In the genomic region with DNA sequence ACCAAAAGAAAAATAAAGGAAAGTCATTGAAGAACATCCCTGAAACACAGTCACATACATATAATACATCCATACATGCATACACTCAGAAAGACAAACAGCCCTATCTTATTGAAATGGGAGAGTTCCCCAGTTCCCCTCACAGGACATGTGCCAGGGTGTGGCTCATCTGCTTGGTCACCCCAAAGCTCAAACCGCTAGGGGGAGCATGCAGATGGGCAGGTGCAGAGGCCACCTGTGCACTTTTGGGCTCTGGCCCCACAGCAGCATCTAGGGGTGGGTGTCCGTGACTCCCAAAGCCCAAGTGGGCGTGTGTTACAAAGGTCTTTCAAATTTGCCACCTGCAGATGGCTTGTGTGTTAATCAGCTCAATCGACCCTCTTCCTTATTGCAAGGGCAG, we compare ENCODE assay signal across 10 cellular contexts.
DNase-seq lines count a peak whose midpoint lies in the region; ATAC-seq and TF ChIP-seq lines count a peak whose summit lies in the region.
"Had no signal": no experiment of that assay in that cellular context is flagged by ENCODE, and none has a peak within 500 bp of the region (broad histone marks: within the 10 kb centered on the region; RNA-seq: fewer than 3 reads in every experiment).

No MANE protein-coding gene starts in this region.

- H3K27me3 ChIP-seq in smooth muscle cell (ENCODE audit: low read depth): no peaks in the 10 kb centered on the region
- H3K27me3 ChIP-seq: neutrophil had no signal

- H3K79me2 ChIP-seq in smooth muscle cell (ENCODE audit: low read depth): no peaks in the 10 kb centered on the region

- H3K4me3 ChIP-seq in smooth muscle cell: no peak overlapping the region

- H3K27ac Mint-ChIP-seq in activated naive CD8-positive, alpha-beta T cell treated with anti-CD3 and anti-CD28 coated beads, Interleukin-2, amount 50 U/mL, for 24 hours: no peak overlapping the region

- no peak overlapping the region for H3K4me2 ChIP-seq in smooth muscle cell

- ATAC-seq in GM18508 (IDR thresholded peaks at IDR 0.05; ENCODE audit: insufficient read depth, unreplicated experiment): peak; percentile 51
- peak; percentile 50 for ATAC-seq in HG03442 (IDR thresholded peaks at IDR 0.05; ENCODE audit: unreplicated experiment)
- ATAC-seq in activated naive CD8-positive, alpha-beta T cell treated with anti-CD3 and anti-CD28 coated beads, Interleukin-2, amount 50 U/mL, for 24 hours: no peak
- ATAC-seq in GM21529 (IDR thresholded peaks at IDR 0.05; ENCODE audit: unreplicated experiment): no peak

- peaks cover 4% of the 10 kb centered on the region for H3K4me1 Mint-ChIP-seq in activated naive CD8-positive, alpha-beta T cell treated with anti-CD3 and anti-CD28 coated beads, Interleukin-2, amount 50 U/mL, for 24 hours

- no peaks in the 10 kb centered on the region for H3K36me3 ChIP-seq in smooth muscle cell (ENCODE audit: low read depth)
- H3K36me3 ChIP-seq: neutrophil had no signal

- peak; percentile 28 for DNase-seq in activated naive CD8-positive, alpha-beta T cell treated with anti-CD3 and anti-CD28 coated beads, Interleukin-2, amount 50 U/mL, for 24 hours
- DNase-seq in smooth muscle cell (lab: John Stamatoyannopoulos, UW; ENCODE audit: unreplicated experiment) (no peak), NCI-H1048 (lab: John Stamatoyannopoulos, UW) (no peak), NCI-H1417 (lab: John Stamatoyannopoulos, UW) (no peak), globus pallidus (ENCODE audit: low spot score) (no peak)

- no peaks in the 10 kb centered on the region for H3K27me3 Mint-ChIP-seq in activated naive CD8-positive, alpha-beta T cell treated with anti-CD3 and anti-CD28 coated beads, Interleukin-2, amount 50 U/mL, for 24 hours
- H3K27me3 Mint-ChIP-seq: brain had no signal

- H3K4me1 ChIP-seq in smooth muscle cell (ENCODE audit: low read depth): no peaks in the 10 kb centered on the region

- H3K36me3 Mint-ChIP-seq in activated naive CD8-positive, alpha-beta T cell treated with anti-CD3 and anti-CD28 coated beads, Interleukin-2, amount 50 U/mL, for 24 hours (ENCODE audit: low read depth): no peaks in the 10 kb centered on the region
- H3K36me3 Mint-ChIP-seq: brain had no signal

- H3F3A ChIP-seq in smooth muscle cell (ENCODE audit: low read depth): no peaks in the 10 kb centered on the region

- no peak overlapping the region for H2AFZ ChIP-seq in smooth muscle cell (ENCODE audit: low read depth)

- H4K20me1 ChIP-seq in smooth muscle cell (ENCODE audit: low read depth): no peaks in the 10 kb centered on the region

- no peaks in the 10 kb centered on the region for H3K9me3 Mint-ChIP-seq in activated naive CD8-positive, alpha-beta T cell treated with anti-CD3 and anti-CD28 coated beads, Interleukin-2, amount 50 U/mL, for 24 hours

- H3K4me3 Mint-ChIP-seq in activated naive CD8-positive, alpha-beta T cell treated with anti-CD3 and anti-CD28 coated beads, Interleukin-2, amount 50 U/mL, for 24 hours: no peak overlapping the region
- H3K4me3 Mint-ChIP-seq: brain had no signal

- 41% methylated on average over 4 of the region's 4 CpGs for WGBS in smooth muscle cell (ENCODE audit: low lambda C conversion rate)

- H3K9ac ChIP-seq in smooth muscle cell (ENCODE audit: low read depth): no peak overlapping the region

- peak; percentile 15 for TF ChIP-seq CTCF in smooth muscle cell (IDR thresholded peaks at IDR 0.05; ENCODE audit: borderline replicate concordance, insufficient read depth, poor library complexity, severe bottlenecking)

- no peak overlapping the region for H3K27ac ChIP-seq in smooth muscle cell (ENCODE audit: low read depth)
- H3K27ac ChIP-seq: neutrophil had no signal

- H3K9me3 ChIP-seq in smooth muscle cell (replicated peaks; ENCODE audit: low read depth): no peaks in the 10 kb centered on the region
- H3K9me3 ChIP-seq: neutrophil had no signal

Comparison
In these comparisons a context has a peak if more than half of its experiments do, and no peak if none do; other contexts are left out.
1. ATAC-seq: peak in GM18508 (single experiment) and HG03442 (single experiment); none in activated naive CD8-positive, alpha-beta T cell treated with anti-CD3 and anti-CD28 coated beads, Interleukin-2, amount 50 U/mL, for 24 hours (single experiment) and GM21529 (single experiment).